In the genomic region with DNA sequence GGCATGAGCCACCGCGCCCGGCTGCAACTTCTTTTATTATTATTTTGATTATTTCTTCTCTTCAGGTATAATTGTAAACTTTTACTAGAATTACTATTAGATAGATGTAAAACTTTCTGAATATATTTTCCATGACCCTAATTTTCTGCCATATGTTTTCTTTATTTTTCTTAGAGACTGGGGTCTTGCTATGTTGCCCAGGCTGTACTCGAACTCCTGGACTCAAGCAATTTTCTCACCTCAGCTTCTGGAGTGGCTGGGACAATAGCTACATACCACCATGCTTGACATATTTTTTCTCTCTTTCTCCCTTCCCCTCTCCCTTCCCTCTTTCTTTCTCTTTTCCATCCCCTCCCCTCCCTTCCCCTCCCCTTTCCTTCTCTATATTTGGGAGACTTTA, we compare ENCODE assay signal across 22 cellular contexts. TPM values are rescaled to one million over a fixed set of nuclear protein-coding genes. Genes with fewer than 3 reads are reported as not detected.
DNase-seq lines count a peak whose midpoint lies in the region; ATAC-seq and TF ChIP-seq lines count a peak whose summit lies in the region.
"Had no signal": no experiment of that assay in that cellular context is flagged by ENCODE, and none has a peak within 500 bp of the region (broad histone marks: within the 10 kb centered on the region; RNA-seq: fewer than 3 reads in every experiment).

No MANE protein-coding gene starts in this region.

- DNase-seq in glutamatergic neuron (no peak), thyroid gland (no peak), substantia nigra (lab: John Stamatoyannopoulos, UW) (no peak)
- DNase-seq in stimulated activated CD4-positive, alpha-beta T cell treated with anti-CD3 and anti-CD28 coated beads, Interleukin-15, amount 100 ng/mL, for 24 hours, result no peak
- DNase-seq: 8988T; ACHN; AML-193; CD4-positive, alpha-beta T cell; CD8-positive, alpha-beta memory T cell; EL; GDM1; H9 had no signal

- TF ChIP-seq CTCF in HEK293 (tag by site-specific recombination; IDR thresholded peaks at IDR 0.05) (no peak), VCaP (conservative IDR thresholded peaks at IDR 0.05) (no peak), glutamatergic neuron (IDR thresholded peaks at IDR 0.05; ENCODE audit: partially characterized antibody, unreplicated experiment) (no peak), thyroid gland (IDR thresholded peaks at IDR 0.05) (no peak)

- no peak overlapping the region for H3K4me3 ChIP-seq in HEK293 (ENCODE audit: low read depth, low read length)
- H3K4me3 ChIP-seq in thyroid gland (replicated peaks in 1 of 3), result no peak overlapping the region
- H3K4me3 ChIP-seq: A549; BLaER1 treated with 17β-estradiol and CSF1 and Interleukin-3, amounts not matched to agents 10 nM and 100 nM; GM12878; GM23338 had no signal

- ATAC-seq in stimulated activated memory B cell treated with anti-CD40 and anti-IgM and Interleukin-4, amounts not matched to agents 10 μg/mL and 1 μg/mL and 100 μg/mL, for 72 hours, result no peak
- ATAC-seq: GM12878, HCT116 had no signal

- POLR2A ChIA-PET in HEK293 (lab: Yijun Ruan, JAX), result no interaction called here

- H3K36me3 ChIP-seq in HEK293 (ENCODE audit: control insufficient read depth in 2 of 2, insufficient read depth in 1 of 2, low read length in 2 of 2) (no peaks in the 10 kb centered on the region), thyroid gland (no peaks in the 10 kb centered on the region)
- H3K36me3 ChIP-seq: BE2C; BLaER1 treated with 17β-estradiol and CSF1 and Interleukin-3, amounts not matched to agents 10 nM and 100 nM had no signal

- H3K9me3 ChIP-seq in HEK293 (ENCODE audit: control insufficient read depth, insufficient read depth, low read depth, low read length), result no peaks in the 10 kb centered on the region
- H3K9me3 ChIP-seq in thyroid gland, result no peaks in the 10 kb centered on the region
- H3K9me3 ChIP-seq: A549, BE2C had no signal

- H3K36me3 Mint-ChIP-seq in glutamatergic neuron (ENCODE audit: unreplicated experiment), result no peaks in the 10 kb centered on the region
- H3K36me3 Mint-ChIP-seq in stimulated activated memory B cell treated with anti-CD40 and anti-IgM and Interleukin-4, amounts not matched to agents 10 μg/mL and 1 μg/mL and 100 μg/mL, for 72 hours, result no peaks in the 10 kb centered on the region
- H3K36me3 Mint-ChIP-seq: CD14-positive monocyte; CD8-positive, alpha-beta memory T cell had no signal

- H3K27me3 ChIP-seq in thyroid gland, result no peaks in the 10 kb centered on the region
- H3K27me3 ChIP-seq: BE2C; BLaER1 treated with 17β-estradiol and CSF1 and Interleukin-3, amounts not matched to agents 10 nM and 100 nM had no signal

- no peak overlapping the region for H3K4me3 Mint-ChIP-seq in glutamatergic neuron (ENCODE audit: unreplicated experiment)
- no peak overlapping the region for H3K4me3 Mint-ChIP-seq in stimulated activated memory B cell treated with anti-CD40 and anti-IgM and Interleukin-4, amounts not matched to agents 10 μg/mL and 1 μg/mL and 100 μg/mL, for 72 hours
- H3K4me3 Mint-ChIP-seq: CD14-positive monocyte; CD4-positive, alpha-beta T cell; CD8-positive, alpha-beta memory T cell; GM23338; H9 had no signal

- H3K4me1 Mint-ChIP-seq in glutamatergic neuron (ENCODE audit: low read depth, unreplicated experiment), result peaks cover 21% of the 10 kb centered on the region
- peaks cover 10% of the 10 kb centered on the region for H3K4me1 Mint-ChIP-seq in stimulated activated memory B cell treated with anti-CD40 and anti-IgM and Interleukin-4, amounts not matched to agents 10 μg/mL and 1 μg/mL and 100 μg/mL, for 72 hours
- H3K4me1 Mint-ChIP-seq: CD8-positive, alpha-beta memory T cell had no signal

- H3K27me3 Mint-ChIP-seq in glutamatergic neuron (ENCODE audit: unreplicated experiment), result peaks cover 5% of the 10 kb centered on the region
- H3K27me3 Mint-ChIP-seq in stimulated activated memory B cell treated with anti-CD40 and anti-IgM and Interleukin-4, amounts not matched to agents 10 μg/mL and 1 μg/mL and 100 μg/mL, for 72 hours, result no peaks in the 10 kb centered on the region
- H3K27me3 Mint-ChIP-seq: CD4-positive, alpha-beta T cell had no signal

- H3K27ac Mint-ChIP-seq in glutamatergic neuron (ENCODE audit: unreplicated experiment), result peak overlapping the region; percentile 88
- H3K27ac Mint-ChIP-seq in stimulated activated memory B cell treated with anti-CD40 and anti-IgM and Interleukin-4, amounts not matched to agents 10 μg/mL and 1 μg/mL and 100 μg/mL, for 72 hours, result no peak overlapping the region
- H3K27ac Mint-ChIP-seq: CD4-positive, alpha-beta T cell; CD8-positive, alpha-beta memory T cell had no signal

- no peak for TF ChIP-seq POLR2A in thyroid gland (IDR thresholded peaks at IDR 0.05)

- H3K9me3 Mint-ChIP-seq in glutamatergic neuron (ENCODE audit: unreplicated experiment), result peaks cover 7% of the 10 kb centered on the region
- H3K9me3 Mint-ChIP-seq in stimulated activated memory B cell treated with anti-CD40 and anti-IgM and Interleukin-4, amounts not matched to agents 10 μg/mL and 1 μg/mL and 100 μg/mL, for 72 hours, result no peaks in the 10 kb centered on the region
- H3K9me3 Mint-ChIP-seq: CD4-positive, alpha-beta T cell; CD8-positive, alpha-beta memory T cell had no signal

- H3K4me1 ChIP-seq in HEK293 (ENCODE audit: control insufficient read depth, insufficient read depth, low read length) (no peaks in the 10 kb centered on the region), thyroid gland (peaks cover 21 to 26% of the 10 kb centered on the region in 2 donors)
- H3K4me1 ChIP-seq: A549 had no signal

- CTCF ChIA-PET in HEK293 (lab: Yijun Ruan, JAX), result no interaction called here

- 94 to 95% methylated on average over 4 of the region's 4 CpGs for WGBS in thyroid gland, 2 donors

- intact Hi-C loops in thyroid gland (cut with DNase I), result no loop called here

- H3K27ac ChIP-seq in HEK293 (ENCODE audit: extremely low read depth, low read depth, low read length) (no peak overlapping the region), VCaP (peak overlapping the region; percentile 46; the same call in 1 of the 2 replicates), thyroid gland (peak overlapping the region; percentile 58 to 77 (median 76)), substantia nigra (ENCODE audit: low read depth, low read length, poor library complexity, severe bottlenecking) (no peak overlapping the region)
- H3K27ac ChIP-seq: A549; BLaER1 treated with 17β-estradiol and CSF1 and Interleukin-3, amounts not matched to agents 10 nM and 100 nM had no signal

TF ChIP-seq in HEK293, 187 proteins besides CTCF, POLR2A, EP300 and RAD21:
- TF ChIP-seq, protein P1, sequence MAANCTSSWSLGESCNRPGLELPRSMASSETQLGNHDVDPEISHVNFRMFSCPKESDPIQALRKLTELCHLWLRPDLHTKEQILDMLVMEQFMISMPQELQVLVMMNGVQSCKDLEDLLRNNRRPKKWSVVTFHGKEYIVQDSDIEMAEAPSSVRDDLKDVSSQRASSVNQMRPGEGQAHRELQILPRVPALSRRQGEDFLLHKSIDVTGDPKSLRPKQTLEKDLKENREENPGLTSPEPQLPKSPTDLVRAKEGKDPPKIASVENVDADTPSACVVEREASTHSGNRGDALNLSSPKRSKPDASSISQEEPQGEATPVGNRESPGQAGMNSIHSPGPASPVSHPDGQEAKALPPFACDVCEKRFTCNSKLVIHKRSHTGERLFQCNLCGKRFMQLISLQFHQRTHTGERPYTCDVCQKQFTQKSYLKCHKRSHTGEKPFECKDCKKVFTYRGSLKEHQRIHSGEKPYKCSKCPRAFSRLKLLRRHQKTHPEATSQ (tag by site-specific recombination; IDR thresholded peaks at IDR 0.05), result no peak
- 0 out of 2 replicates have a peak, but pooled peaks have one; percentile 14 for TF ChIP-seq ZNF121 (tag by site-specific recombination; IDR thresholded peaks at IDR 0.05)
- no peak for TF ChIP-seq ZNF596 (tag by site-specific recombination; IDR thresholded peaks at IDR 0.05)

RNA-seq across cellular contexts. Expression of gene CHST2, which starts 29.6 kb away (rescaled TPM):
- total RNA-seq in glutamatergic neuron (ENCODE audit: unreplicated experiment) (51.7 TPM), thyroid gland (10 to 100 TPM in 3 of 4 donors, 1 to 10 TPM in 1; 8.5 to 14.0 (median 12.2) TPM)

Comparison
In these comparisons a context has a peak if more than half of its experiments do, and no peak if none do; other contexts are left out.
1. H3K27ac ChIP-seq: peak in VCaP (single experiment) and thyroid gland (3 of 3); none in HEK293 (single experiment) and substantia nigra (single experiment).